Comparison of ENCODE assay signal across 22 cellular contexts in the genomic region with DNA sequence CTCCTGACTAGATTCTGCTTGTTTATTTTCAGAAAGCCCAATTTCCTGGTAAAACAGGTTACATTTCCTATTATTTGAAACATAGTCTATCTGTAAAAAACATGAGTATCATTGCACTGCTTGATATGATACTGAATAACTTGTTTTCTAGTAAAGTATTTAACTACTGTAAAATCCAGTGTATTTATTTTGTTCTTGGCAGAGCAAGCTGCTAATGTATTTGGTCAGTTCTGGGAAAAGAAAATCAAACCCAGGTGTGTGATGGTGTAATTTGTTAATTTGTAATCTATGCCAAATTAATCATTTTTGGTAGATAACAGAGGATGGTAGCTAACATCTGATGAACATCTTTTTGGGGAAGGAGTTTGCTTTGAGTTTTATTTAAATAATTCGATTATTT. TPM values are rescaled to one million over a fixed set of nuclear protein-coding genes. Genes with fewer than 3 reads are reported as not detected.
DNase-seq lines count a peak whose midpoint lies in the region; ATAC-seq, FAIRE-seq and TF ChIP-seq lines count a peak whose summit lies in the region.
"Had no signal": no experiment of that assay in that cellular context is flagged by ENCODE, and none has a peak within 500 bp of the region (broad histone marks: within the 10 kb centered on the region; RNA-seq: fewer than 3 reads in every experiment).

No MANE protein-coding gene starts in this region.

- RAD21 ChIA-PET in GM12878 (lab: Charles Lee; ENCODE audit: unreplicated experiment) = interaction anchor here (1.7 kb wide), 1 partner anchor 98 kb away, joined by 6 read pairs; a partner anchor contains a TSS

- H3K9me3 ChIP-seq in CD4-positive, alpha-beta T cell (ENCODE audit: control insufficient read depth, low read length) = no peaks in the 10 kb centered on the region
- H3K9me3 ChIP-seq in GM12878 (replicated peaks; ENCODE audit: control insufficient read depth, insufficient read depth, low read length) (no peaks in the 10 kb centered on the region), prostate gland (no peaks in the 10 kb centered on the region), osteoblast (ENCODE audit: low read depth, low read length) (no peaks in the 10 kb centered on the region)
- H3K9me3 ChIP-seq: SJCRH30 had no signal

- no peak for ATAC-seq in CD4-positive, alpha-beta T cell (ENCODE audit: poor library complexity)
- ATAC-seq in GM12878 = no peak
- no peak for ATAC-seq in HG02981 (IDR thresholded peaks at IDR 0.05; ENCODE audit: unreplicated experiment)

- no peak for TF ChIP-seq EP300 in GM12878 (IDR thresholded peaks at IDR 0.05; ENCODE audit: borderline replicate concordance in 1 of 2, control insufficient read depth in 1 of 2, low read depth in 2 of 2, low read length in 2 of 2)

- H3K9ac ChIP-seq in GM12878 (ENCODE audit: control insufficient read depth, insufficient read depth, low read length) = no peak overlapping the region

- CTCF ChIA-PET in CD4-positive, alpha-beta T cell (lab: Charles Lee) = interaction anchor here (1.3 to 2.7 kb wide), 3 partner anchors 10 to 99 kb away, joined by 3 to 9 read pairs (median 7); no protein-coding TSS in a partner anchor
- CTCF ChIA-PET in GM12878 (lab: Yijun Ruan, JAX) = interaction anchor here (0.8 to 1.5 kb wide), 6 partner anchors 8 to 99 kb away, joined by 3 to 4 read pairs (median 3); no protein-coding TSS in a partner anchor

- no peak for TF ChIP-seq POLR2A in GM12878 (IDR thresholded peaks at IDR 0.05; ENCODE audit: low read depth, low read length)
- no peak for TF ChIP-seq POLR2A in prostate gland (IDR thresholded peaks at IDR 0.05)

- SMC1A ChIA-PET in GM12878 (lab: Charles Lee; ENCODE audit: uncharacterized antibody, unreplicated experiment) = interaction anchor here (0.7 to 2.5 kb wide), 11 partner anchors 8 to 98 kb away, joined by 3 to 13 read pairs (median 3); a partner anchor contains a TSS

- no peak overlapping the region for H3K4me2 ChIP-seq in GM12878 (ENCODE audit: control insufficient read depth, insufficient read depth)
- no peak overlapping the region for H3K4me2 ChIP-seq in osteoblast (ENCODE audit: insufficient read depth, low read length)

- 89% methylated on average over 1 of the region's 1 CpG for WGBS in GM12878 (ENCODE audit: insufficient coverage, insufficient replicate concordance, low lambda C conversion rate, missing lambda C conversion rate)
- 86% methylated on average over 1 of the region's 1 CpG for WGBS in prostate gland

- H3K36me3 Mint-ChIP-seq in activated T-cell treated with anti-CD3 and anti-CD28 coated beads, Interleukin-2, amount 50 U/mL, for 24 hours (ENCODE audit: low read depth) = peaks cover 83% of the 10 kb centered on the region
- H3K36me3 Mint-ChIP-seq in CD4-positive, alpha-beta T cell (ENCODE audit: low read depth) = peaks cover 89% of the 10 kb centered on the region

- H3K79me2 ChIP-seq in GM12878 (ENCODE audit: control insufficient read depth, insufficient read depth, low read length) = no peaks in the 10 kb centered on the region
- H3K79me2 ChIP-seq in osteoblast (ENCODE audit: insufficient read depth, low read length) = no peaks in the 10 kb centered on the region

- H3K4me1 ChIP-seq in GM12878 (ENCODE audit: control insufficient read depth, insufficient read depth, low read length) (no peaks in the 10 kb centered on the region), prostate gland (replicated peaks) (no peaks in the 10 kb centered on the region), osteoblast (ENCODE audit: insufficient read depth, low read length) (peaks cover 4% of the 10 kb centered on the region)
- H3K4me1 ChIP-seq: SJCRH30 had no signal

- peak; percentile 18 for FAIRE-seq in GM12878 (lab: Jason Lieb, UNC)
- FAIRE-seq: D721Med, RCC 7860 had no signal

- no peak overlapping the region for H3K27ac ChIP-seq in CD4-positive, alpha-beta T cell (ENCODE audit: low read depth, low read length)
- no peak overlapping the region for H3K27ac ChIP-seq in GM12878 (ENCODE audit: control insufficient read depth, insufficient read depth)
- H3K27ac ChIP-seq in prostate gland = peak overlapping the region; percentile 6 to 57
- H3K27ac ChIP-seq in osteoblast (ENCODE audit: low read depth, low read length) = no peak overlapping the region
- H3K27ac ChIP-seq: C4-2B, SJCRH30 had no signal

- POLR2A ChIA-PET in CD4-positive, alpha-beta T cell (lab: Charles Lee) = interaction anchor here (0.9 to 1.1 kb wide), 2 partner anchors 36 to 99 kb away, joined by 3 to 4 read pairs; a partner anchor contains a TSS
- POLR2A ChIA-PET in GM12878 (lab: Charles Lee) = interaction anchor here (0.6 to 0.7 kb wide), 3 partner anchors 47 to 373 kb away, joined by 3 to 5 read pairs (median 3); no protein-coding TSS in a partner anchor

- H3K36me3 ChIP-seq in GM12878 (ENCODE audit: control insufficient read depth in 2 of 2, insufficient read depth in 2 of 2, low read length in 1 of 2) = peaks cover 6 to 11% of the 10 kb centered on the region in 2 experiments
- peaks cover 4 to 9% of the 10 kb centered on the region in 2 donors for H3K36me3 ChIP-seq in prostate gland
- peaks cover 3% of the 10 kb centered on the region for H3K36me3 ChIP-seq in osteoblast (ENCODE audit: insufficient read depth, low read length)
- H3K36me3 ChIP-seq: SJCRH30 had no signal

- no peak for DNase-seq in activated T-cell treated with anti-CD3 and anti-CD28 coated beads, Interleukin-2, amount 50 U/mL, for 24 hours
- no peak for DNase-seq in activated T-cell treated with anti-CD3 and anti-CD28 coated beads, Interleukin-2, amount 50 U/mL, for 48 hours
- DNase-seq in CD4-positive, alpha-beta T cell = no peak
- DNase-seq in GM12878 (ENCODE audit: low read depth, low spot score) (no peak), prostate gland (ENCODE audit: low spot score) (no peak), osteoblast (ENCODE audit: insufficient read length, low spot score, missing footprints) (no peak), NCI-H2171 (lab: John Stamatoyannopoulos, UW) (no peak)
- DNase-seq: DMS53, GF-D8, H7, MM.1S, NCI-H1048, NCI-H1417 treated with DMSO at 0.1 percent for 48 hours, NCI-H187, NCI-H446 treated with DMSO at 0.1 percent for 48 hours, NCI-H526 treated with DMSO at 0.1 percent for 48 hours, OCI-M1, SJCRH30 had no signal

- TF ChIP-seq CTCF in CD4-positive, alpha-beta T cell (IDR thresholded peaks at IDR 0.05) = no peak
- TF ChIP-seq CTCF in GM12878 (IDR thresholded peaks at IDR 0.05 in 2 of 3, conservative IDR thresholded peaks at IDR 0.05 in 1 of 3; ENCODE audit: control insufficient read depth in 2 of 3, extremely low read depth in 1 of 3, insufficient read depth in 1 of 3, low read depth in 3 of 3, low read length in 3 of 3) (no peak), prostate gland (IDR thresholded peaks at IDR 0.05) (no peak), osteoblast (IDR thresholded peaks at IDR 0.05; ENCODE audit: extremely low read depth, low read depth, low read length) (no peak)

- no TSS peak for BruUV-seq in GM12878 (replicated peaks; lab: Mats Ljungman, UMichigan)

- no peak overlapping the region for H3K4me3 Mint-ChIP-seq in activated T-cell treated with anti-CD3 and anti-CD28 coated beads, Interleukin-2, amount 50 U/mL, for 24 hours
- H3K4me3 Mint-ChIP-seq in CD4-positive, alpha-beta T cell = no peak overlapping the region

- intact Hi-C loops in CD4-positive, alpha-beta T cell (cut with DNase I, micrococcal nuclease) = no loop called here
- intact Hi-C loops in GM12878 (cut with micrococcal nuclease; ENCODE audit: unreplicated experiment) (no loop called here), prostate gland (cut with DNase I) (no loop called here)

- H3K27ac Mint-ChIP-seq in activated T-cell treated with anti-CD3 and anti-CD28 coated beads, Interleukin-2, amount 50 U/mL, for 24 hours = peak overlapping the region; percentile 67
- peak overlapping the region; percentile 81 for H3K27ac Mint-ChIP-seq in CD4-positive, alpha-beta T cell

- H3K27me3 ChIP-seq in CD4-positive, alpha-beta T cell (ENCODE audit: control insufficient read depth, insufficient read depth, low read length) = no peaks in the 10 kb centered on the region
- H3K27me3 ChIP-seq in GM12878 (replicated peaks in 1 of 2; ENCODE audit: control insufficient read depth in 2 of 2, insufficient read depth in 2 of 2, low read length in 1 of 2) (no peaks in the 10 kb centered on the region), prostate gland (replicated peaks; ENCODE audit: insufficient read depth) (no peaks in the 10 kb centered on the region), osteoblast (ENCODE audit: insufficient read depth, low read length) (no peaks in the 10 kb centered on the region)
- H3K27me3 ChIP-seq: SJCRH30 had no signal

- H4K20me1 ChIP-seq in GM12878 (ENCODE audit: control insufficient read depth, insufficient read depth) = no peaks in the 10 kb centered on the region
- no peaks in the 10 kb centered on the region for H4K20me1 ChIP-seq in osteoblast (ENCODE audit: insufficient read depth, low read length)

- no peaks in the 10 kb centered on the region for H3K9me3 Mint-ChIP-seq in activated T-cell treated with anti-CD3 and anti-CD28 coated beads, Interleukin-2, amount 50 U/mL, for 24 hours
- H3K9me3 Mint-ChIP-seq in CD4-positive, alpha-beta T cell = no peaks in the 10 kb centered on the region

- H3K4me3 ChIP-seq in GM12878 (no peak overlapping the region), prostate gland (no peak overlapping the region), osteoblast (ENCODE audit: insufficient read depth, low read length) (no peak overlapping the region)
- H3K4me3 ChIP-seq: SJCRH30 had no signal

- H2AFZ ChIP-seq in GM12878 (ENCODE audit: control insufficient read depth, low read depth, low read length) = no peak overlapping the region
- H2AFZ ChIP-seq in osteoblast (ENCODE audit: low read length) = no peak overlapping the region

- in situ Hi-C loops in GM12878 (cut with MboI) = no loop called here

- H3K4me1 Mint-ChIP-seq in activated T-cell treated with anti-CD3 and anti-CD28 coated beads, Interleukin-2, amount 50 U/mL, for 24 hours (ENCODE audit: low read depth) = peaks cover 62% of the 10 kb centered on the region
- peaks cover 59% of the 10 kb centered on the region for H3K4me1 Mint-ChIP-seq in CD4-positive, alpha-beta T cell (ENCODE audit: low read depth)

- no peaks in the 10 kb centered on the region for H3K27me3 Mint-ChIP-seq in activated T-cell treated with anti-CD3 and anti-CD28 coated beads, Interleukin-2, amount 50 U/mL, for 24 hours
- no peaks in the 10 kb centered on the region for H3K27me3 Mint-ChIP-seq in CD4-positive, alpha-beta T cell

- no peak for TF ChIP-seq RAD21 in GM12878 (IDR thresholded peaks at IDR 0.05; ENCODE audit: insufficient read depth, low read depth, low read length)

RNA-seq across cellular contexts. Expression of a gene that starts 50.8 kb away (rescaled TPM):
- 10 to 100 TPM; 72.6 to 75.9 TPM for total RNA-seq in CD4-positive, alpha-beta T cell
- 45.6 and 48.8 TPM in 2 replicates for total RNA-seq in GM12878 (2013; cell fraction: nucleolus; rRNA removed)
- total RNA-seq in GM12878 (2014; rRNA removed) = 60.3 and 67.8 TPM in 2 replicates
- 44.7 and 46.2 TPM in 2 replicates for total RNA-seq in GM12878 (2014; rRNA removed; fragmentation: Illumina TruSeq; extraction: Trizol)
- 81.2 and 82.8 TPM in 2 replicates for total RNA-seq in GM12878 (2021)
- polyA plus RNA-seq in GM12878 (2011; ENCODE audit: low read depth) = 27.6 TPM
- polyA plus RNA-seq in GM12878 (2011; rRNA removed) = 64.1 and 65.0 TPM in 2 replicates
- polyA plus RNA-seq in GM12878 (2011; cell fraction: cytosol; rRNA removed) = 26.7 and 37.5 TPM in 2 replicates
- 19.4 and 28.0 TPM in 2 replicates for polyA plus RNA-seq in GM12878 (2011; cell fraction: nucleus; rRNA removed)
- polyA plus RNA-seq in GM12878 (2012) = 29.6 and 33.1 TPM in 2 replicates
- 123 and 153 TPM in 2 replicates for polyA plus RNA-seq in GM12878 (2014; fragmentation: Illumina TruSeq; extraction: Trizol)
- 10 to 100 TPM; 29.0 to 33.5 TPM for polyA plus RNA-seq in GM12878 (2014; fragmentation: Nextera tagmentation; extraction: Ambion mirVana)
- polyA plus RNA-seq in GM12878 (2014; rRNA removed) = 54.7 and 60.5 TPM in 2 replicates
- 100 to 1,000 TPM; 121 to 122 TPM for polyA plus RNA-seq in GM12878 (2016; fragmentation: Nextera tagmentation; extraction: Ambion mirVana)
- polyA minus RNA-seq in GM12878 (2011; rRNA and poly(A)+ RNA removed) = 27.7 and 34.5 TPM in 2 replicates
- 14.0 and 18.9 TPM in 2 replicates for polyA minus RNA-seq in GM12878 (2011; cell fraction: cytosol; rRNA and poly(A)+ RNA removed)
- 8.8 and 15.2 TPM in 2 replicates for polyA minus RNA-seq in GM12878 (2011; cell fraction: nucleus; rRNA and poly(A)+ RNA removed)
- 100 to 1,000 TPM; 201 to 248 TPM for total RNA-seq in prostate gland
- total RNA-seq in osteoblast = 5.1 and 6.2 TPM in 2 replicates
- total RNA-seq: SJCRH30 had no signal

Comparison
In these comparisons a context has a peak if more than half of its experiments do, and no peak if none do; other contexts are left out.
1. H3K27ac ChIP-seq: peak in prostate gland (2 of 2); none in CD4-positive, alpha-beta T cell (single experiment), GM12878 (single experiment) and osteoblast (single experiment).